ENCODE assay signal across 9 cellular contexts in genomic region chr16:52547001-52547833, GRCh38. TPM values are rescaled to one million over a fixed set of nuclear protein-coding genes. Genes with fewer than 3 reads are reported as not detected.
DNase-seq lines count a peak whose midpoint lies in the region; ATAC-seq and TF ChIP-seq lines count a peak whose summit lies in the region.
"Had no signal": no experiment of that assay in that cellular context is flagged by ENCODE, and none has a peak within 500 bp of the region (broad histone marks: within the 10 kb centered on the region; RNA-seq: fewer than 3 reads in every experiment).

TOX3 (minus strand) TSS chr16:52547143; CDS start chr16:52546723, 420 bp downstream.

- TF ChIP-seq CTCF in C4-2B (conservative IDR thresholded peaks at IDR 0.05) (no peak), neural cell (IDR thresholded peaks at IDR 0.05; ENCODE audit: poor library complexity, severe bottlenecking) (no peak)

- no peak for TF ChIP-seq RAD21 in neural cell (conservative IDR thresholded peaks at IDR 0.05)

- H3K9me3 ChIP-seq in ectodermal cell (ENCODE audit: control insufficient read depth, low read length), result no peaks in the 10 kb centered on the region
- H3K9me3 ChIP-seq in neural cell (ENCODE audit: low read length), result no peaks in the 10 kb centered on the region

- H2AFZ ChIP-seq in neural cell (ENCODE audit: low read depth, low read length), result peak within 1 kb of the TSS; percentile 41

- H3F3A ChIP-seq in neural cell (ENCODE audit: insufficient read depth, low read length, poor library complexity, severe bottlenecking), result no peaks in the 10 kb centered on the region

- TF ChIP-seq EP300 in neural cell (conservative IDR thresholded peaks at IDR 0.05; ENCODE audit: poor library complexity, severe bottlenecking), result no peak

- peak within 1 kb of the TSS; percentile 65 for H3K9ac ChIP-seq in neural cell (ENCODE audit: low read length)

- no peaks in the 10 kb centered on the region for H4K20me1 ChIP-seq in neural cell (ENCODE audit: insufficient read depth)

- no peaks in the 10 kb centered on the region for H3K9me2 ChIP-seq in neural cell (ENCODE audit: insufficient read depth, low read length)

- H3K27me3 ChIP-seq in ectodermal cell (ENCODE audit: control insufficient read depth, insufficient read depth, low read length, poor library complexity, severe bottlenecking) (peaks cover 4% of the 10 kb centered on the region), neural cell (ENCODE audit: insufficient read depth, low read depth, low read length) (peaks cover 6% of the 10 kb centered on the region)

- H3K4me1 ChIP-seq in ectodermal cell (ENCODE audit: control insufficient read depth, insufficient read depth, low read length), result peaks cover 21% of the 10 kb centered on the region

- 1% methylated on average over 78 to 83 of the region's 83 CpGs for WGBS in ectodermal cell, 2 experiments

- DNase-seq in NCI-H1105 (lab: John Stamatoyannopoulos, UW) (peak; percentile 71), HuH-7.5 (ENCODE audit: low spot score) (no peak)
- DNase-seq in stimulated activated CD4-positive, alpha-beta T cell treated with anti-CD3 and anti-CD28 coated beads, Interleukin-4, amount 100 ng/mL, for 1 hour, result no peak
- DNase-seq: effector memory CD8-positive, alpha-beta T cell had no signal

- H3K79me2 ChIP-seq in neural cell (replicated peaks; ENCODE audit: insufficient read depth, low read length), result peaks cover 41% of the 10 kb centered on the region

- H3K4me2 ChIP-seq in neural cell (ENCODE audit: low read length), result peak within 1 kb of the TSS; percentile 57

- ATAC-seq in HG03135 (IDR thresholded peaks at IDR 0.05; ENCODE audit: unreplicated experiment) (no peak), HG03039 (IDR thresholded peaks at IDR 0.05; ENCODE audit: unreplicated experiment) (no peak)
- ATAC-seq: effector memory CD8-positive, alpha-beta T cell had no signal

- peak within 1 kb of the TSS; percentile 91 for H3K4me3 ChIP-seq in ectodermal cell (ENCODE audit: insufficient read depth, low read depth, low read length)
- peak within 1 kb of the TSS; percentile 78 for H3K4me3 ChIP-seq in neural cell (ENCODE audit: low read length)

- H3K36me3 ChIP-seq in ectodermal cell (ENCODE audit: control insufficient read depth, insufficient read depth, low read length) (no peaks in the 10 kb centered on the region), neural cell (ENCODE audit: insufficient read depth, low read length) (no peaks in the 10 kb centered on the region)

- H3K27ac ChIP-seq in C4-2B (peak within 1 kb of the TSS; percentile 65), ectodermal cell (ENCODE audit: insufficient read depth, low read depth, low read length, poor library complexity, severe bottlenecking) (peak within 1 kb of the TSS; percentile 46), neural cell (ENCODE audit: low read length) (no peak within 1 kb of the TSS)

TF ChIP-seq in neural cell, 6 proteins besides CTCF, POLR2A, EP300 and RAD21:
- TF ChIP-seq MXI1 (conservative IDR thresholded peaks at IDR 0.05; ENCODE audit: poor library complexity, severe bottlenecking) (no peak), REST (IDR thresholded peaks at IDR 0.05; ENCODE audit: borderline replicate concordance) (no peak), SMC3 (conservative IDR thresholded peaks at IDR 0.05; ENCODE audit: poor library complexity) (no peak), TAF1 (IDR thresholded peaks at IDR 0.05; ENCODE audit: low read depth) (no peak), POLR2AphosphoS5 (IDR thresholded peaks at IDR 0.05) (no peak), EZH2 (IDR thresholded peaks at IDR 0.05; ENCODE audit: borderline replicate concordance, insufficient read depth, low read length, poor library complexity, severe bottlenecking) (no peak)
TF ChIP-seq in neural cell: peak in this region for 0.

RNA-seq across cellular contexts. Expression of gene TOX3, which starts in this region (rescaled TPM):
- polyA plus RNA-seq in ectodermal cell (2013, experiment 1 of 4), result 44.1 TPM
- polyA plus RNA-seq in ectodermal cell (2013, experiment 2 of 4), result 50.6 TPM
- polyA plus RNA-seq in ectodermal cell (2013, experiment 3 of 4), result 42.0 TPM
- polyA plus RNA-seq in ectodermal cell (2013, experiment 4 of 4), result 53.5 TPM
- 2.3 and 2.8 TPM in 2 replicates for polyA plus RNA-seq in neural cell
- polyA minus RNA-seq in neural cell, result 6.1 and 6.3 TPM in 2 replicates
